In genomic region chr15:45705510-45706473, GRCh38 we compare ENCODE assay signal across 1 cellular context.
A peak's percentile ranks its signal among the peaks of the same experiment; 100 is the strongest.
TF ChIP-seq lines count a peak whose summit lies in the region.

No MANE protein-coding gene starts in this region.

TF ChIP-seq in GM12878, 131 proteins besides CTCF, POLR2A, EP300 and RAD21 (continued from another document):
- TF ChIP-seq TCF12 (IDR thresholded peaks at IDR 0.05; ENCODE audit: low read depth, low read length) (no peak), SIN3A (IDR thresholded peaks at IDR 0.05; ENCODE audit: low read depth, low read length) (no peak), PKNOX1 (IDR thresholded peaks at IDR 0.05) (no peak), ZZZ3 (IDR thresholded peaks at IDR 0.05; ENCODE audit: control insufficient read depth, insufficient read length, low read depth) (no peak), FOXM1 (IDR thresholded peaks at IDR 0.05; ENCODE audit: low read depth, low read length) (no peak), CEBPB (IDR thresholded peaks at IDR 0.05; ENCODE audit: borderline replicate concordance in 1 of 2, low read depth in 2 of 2, low read length in 2 of 2) (no peak), NR2F1 (conservative IDR thresholded peaks at IDR 0.05) (no peak), ETV6 (conservative IDR thresholded peaks at IDR 0.05 in 1 of 2, IDR thresholded peaks at IDR 0.05 in 1 of 2; ENCODE audit: borderline replicate concordance in 1 of 2, low read depth in 1 of 2) (no peak), NFXL1 (IDR thresholded peaks at IDR 0.05; ENCODE audit: borderline replicate concordance) (no peak), CBFB (IDR thresholded peaks at IDR 0.05; ENCODE audit: low read depth) (no peak), CHD4 (IDR thresholded peaks at IDR 0.05) (no peak), E2F8 (IDR thresholded peaks at IDR 0.05; ENCODE audit: low read depth, partially characterized antibody) (no peak), RELA (IDR thresholded peaks at IDR 0.05; ENCODE audit: borderline replicate concordance, partially characterized antibody) (no peak), ZNF274 (IDR thresholded peaks at IDR 0.05; ENCODE audit: insufficient read depth, insufficient read length) (no peak), ATF7 (IDR thresholded peaks at IDR 0.05; ENCODE audit: low read depth) (peak; percentile 89), SREBF2 (IDR thresholded peaks at IDR 0.05; ENCODE audit: low read length) (no peak), TCF7 (IDR thresholded peaks at IDR 0.05; ENCODE audit: borderline replicate concordance) (no peak), SPI1 (IDR thresholded peaks at IDR 0.05; ENCODE audit: borderline replicate concordance, insufficient read depth, low read depth, low read length) (no peak), EGR1 (IDR thresholded peaks at IDR 0.05; ENCODE audit: borderline replicate concordance in 1 of 2, low read depth in 2 of 2, low read length in 2 of 2) (no peak), SP1 (IDR thresholded peaks at IDR 0.05; ENCODE audit: low read depth, low read length) (no peak), CREB1 (IDR thresholded peaks at IDR 0.05; ENCODE audit: low read depth) (no peak), WRNIP1 (IDR thresholded peaks at IDR 0.05; ENCODE audit: borderline replicate concordance, low read depth, low read length) (no peak), SMAD5 (IDR thresholded peaks at IDR 0.05; ENCODE audit: low read depth) (no peak), MTA3 (IDR thresholded peaks at IDR 0.05; ENCODE audit: borderline replicate concordance, low read length) (no peak), POLR2AphosphoS2 (IDR thresholded peaks at IDR 0.05; ENCODE audit: low read depth, low read length) (no peak), TCF3 (IDR thresholded peaks at IDR 0.05; ENCODE audit: borderline replicate concordance, insufficient read depth, low read depth, low read length) (no peak), MTA2 (IDR thresholded peaks at IDR 0.05; ENCODE audit: low read depth) (no peak), BRCA1 (IDR thresholded peaks at IDR 0.05; ENCODE audit: low read depth, low read length) (no peak), STAT1 (conservative IDR thresholded peaks at IDR 0.05) (no peak), ESRRA (IDR thresholded peaks at IDR 0.05; ENCODE audit: low read length) (no peak), BCL11A (IDR thresholded peaks at IDR 0.05; ENCODE audit: low read depth, low read length) (no peak), HDAC2 (IDR thresholded peaks at IDR 0.05) (no peak), RAD51 (IDR thresholded peaks at IDR 0.05) (peak; percentile 97), ZBTB40 (IDR thresholded peaks at IDR 0.05; ENCODE audit: borderline replicate concordance) (no peak), MYB (IDR thresholded peaks at IDR 0.05; ENCODE audit: borderline replicate concordance, low read depth, low read length) (no peak), NR2C2 (IDR thresholded peaks at IDR 0.05; ENCODE audit: borderline replicate concordance, control insufficient read depth, insufficient read length, low read depth) (no peak), IKZF1 (conservative IDR thresholded peaks at IDR 0.05) (peak; percentile 43; the same call in 1 of the 2 replicates), LARP7 (IDR thresholded peaks at IDR 0.05) (no peak), EZH2 (IDR thresholded peaks at IDR 0.05; ENCODE audit: borderline replicate concordance, control insufficient read depth, low read depth, low read length) (no peak), JUND (IDR thresholded peaks at IDR 0.05; ENCODE audit: low read depth, low read length) (peak; percentile 36; the same call in 1 of the 2 replicates)
- TF ChIP-seq, protein P1, sequence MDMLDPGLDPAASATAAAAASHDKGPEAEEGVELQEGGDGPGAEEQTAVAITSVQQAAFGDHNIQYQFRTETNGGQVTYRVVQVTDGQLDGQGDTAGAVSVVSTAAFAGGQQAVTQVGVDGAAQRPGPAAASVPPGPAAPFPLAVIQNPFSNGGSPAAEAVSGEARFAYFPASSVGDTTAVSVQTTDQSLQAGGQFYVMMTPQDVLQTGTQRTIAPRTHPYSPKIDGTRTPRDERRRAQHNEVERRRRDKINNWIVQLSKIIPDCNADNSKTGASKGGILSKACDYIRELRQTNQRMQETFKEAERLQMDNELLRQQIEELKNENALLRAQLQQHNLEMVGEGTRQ (IDR thresholded peaks at IDR 0.05; ENCODE audit: borderline replicate concordance, low read depth, low read length), result peak; percentile 84
- TF ChIP-seq, protein P2, sequence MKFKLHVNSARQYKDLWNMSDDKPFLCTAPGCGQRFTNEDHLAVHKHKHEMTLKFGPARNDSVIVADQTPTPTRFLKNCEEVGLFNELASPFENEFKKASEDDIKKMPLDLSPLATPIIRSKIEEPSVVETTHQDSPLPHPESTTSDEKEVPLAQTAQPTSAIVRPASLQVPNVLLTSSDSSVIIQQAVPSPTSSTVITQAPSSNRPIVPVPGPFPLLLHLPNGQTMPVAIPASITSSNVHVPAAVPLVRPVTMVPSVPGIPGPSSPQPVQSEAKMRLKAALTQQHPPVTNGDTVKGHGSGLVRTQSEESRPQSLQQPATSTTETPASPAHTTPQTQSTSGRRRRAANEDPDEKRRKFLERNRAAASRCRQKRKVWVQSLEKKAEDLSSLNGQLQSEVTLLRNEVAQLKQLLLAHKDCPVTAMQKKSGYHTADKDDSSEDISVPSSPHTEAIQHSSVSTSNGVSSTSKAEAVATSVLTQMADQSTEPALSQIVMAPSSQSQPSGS (IDR thresholded peaks at IDR 0.05; ENCODE audit: low read length), result no peak
- TF ChIP-seq, protein P3, sequence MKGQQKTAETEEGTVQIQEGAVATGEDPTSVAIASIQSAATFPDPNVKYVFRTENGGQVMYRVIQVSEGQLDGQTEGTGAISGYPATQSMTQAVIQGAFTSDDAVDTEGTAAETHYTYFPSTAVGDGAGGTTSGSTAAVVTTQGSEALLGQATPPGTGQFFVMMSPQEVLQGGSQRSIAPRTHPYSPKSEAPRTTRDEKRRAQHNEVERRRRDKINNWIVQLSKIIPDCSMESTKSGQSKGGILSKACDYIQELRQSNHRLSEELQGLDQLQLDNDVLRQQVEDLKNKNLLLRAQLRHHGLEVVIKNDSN (IDR thresholded peaks at IDR 0.05; ENCODE audit: borderline replicate concordance, extremely low read length, insufficient read depth, low read depth, low read length), result peak; percentile 90
- TF ChIP-seq, protein P4, sequence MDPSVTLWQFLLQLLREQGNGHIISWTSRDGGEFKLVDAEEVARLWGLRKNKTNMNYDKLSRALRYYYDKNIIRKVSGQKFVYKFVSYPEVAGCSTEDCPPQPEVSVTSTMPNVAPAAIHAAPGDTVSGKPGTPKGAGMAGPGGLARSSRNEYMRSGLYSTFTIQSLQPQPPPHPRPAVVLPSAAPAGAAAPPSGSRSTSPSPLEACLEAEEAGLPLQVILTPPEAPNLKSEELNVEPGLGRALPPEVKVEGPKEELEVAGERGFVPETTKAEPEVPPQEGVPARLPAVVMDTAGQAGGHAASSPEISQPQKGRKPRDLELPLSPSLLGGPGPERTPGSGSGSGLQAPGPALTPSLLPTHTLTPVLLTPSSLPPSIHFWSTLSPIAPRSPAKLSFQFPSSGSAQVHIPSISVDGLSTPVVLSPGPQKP (IDR thresholded peaks at IDR 0.05; ENCODE audit: low read depth, low read length), result no peak
- TF ChIP-seq, protein P5, sequence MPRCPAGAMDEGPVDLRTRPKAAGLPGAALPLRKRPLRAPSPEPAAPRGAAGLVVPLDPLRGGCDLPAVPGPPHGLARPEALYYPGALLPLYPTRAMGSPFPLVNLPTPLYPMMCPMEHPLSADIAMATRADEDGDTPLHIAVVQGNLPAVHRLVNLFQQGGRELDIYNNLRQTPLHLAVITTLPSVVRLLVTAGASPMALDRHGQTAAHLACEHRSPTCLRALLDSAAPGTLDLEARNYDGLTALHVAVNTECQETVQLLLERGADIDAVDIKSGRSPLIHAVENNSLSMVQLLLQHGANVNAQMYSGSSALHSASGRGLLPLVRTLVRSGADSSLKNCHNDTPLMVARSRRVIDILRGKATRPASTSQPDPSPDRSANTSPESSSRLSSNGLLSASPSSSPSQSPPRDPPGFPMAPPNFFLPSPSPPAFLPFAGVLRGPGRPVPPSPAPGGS (IDR thresholded peaks at IDR 0.05; ENCODE audit: borderline replicate concordance, insufficient read depth, low read depth, low read length, poor library complexity, severe bottlenecking), result no peak
- TF ChIP-seq, protein P6, sequence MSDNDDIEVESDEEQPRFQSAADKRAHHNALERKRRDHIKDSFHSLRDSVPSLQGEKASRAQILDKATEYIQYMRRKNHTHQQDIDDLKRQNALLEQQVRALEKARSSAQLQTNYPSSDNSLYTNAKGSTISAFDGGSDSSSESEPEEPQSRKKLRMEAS (IDR thresholded peaks at IDR 0.05; ENCODE audit: low read depth, low read length), result 0 out of 2 replicates have a peak, but pooled peaks have one; percentile 30
- TF ChIP-seq, protein P7, sequence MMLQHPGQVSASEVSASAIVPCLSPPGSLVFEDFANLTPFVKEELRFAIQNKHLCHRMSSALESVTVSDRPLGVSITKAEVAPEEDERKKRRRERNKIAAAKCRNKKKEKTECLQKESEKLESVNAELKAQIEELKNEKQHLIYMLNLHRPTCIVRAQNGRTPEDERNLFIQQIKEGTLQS (IDR thresholded peaks at IDR 0.05; ENCODE audit: borderline replicate concordance, extremely low read depth, low read depth, low read length), result peak; percentile 81
- TF ChIP-seq, protein P8, sequence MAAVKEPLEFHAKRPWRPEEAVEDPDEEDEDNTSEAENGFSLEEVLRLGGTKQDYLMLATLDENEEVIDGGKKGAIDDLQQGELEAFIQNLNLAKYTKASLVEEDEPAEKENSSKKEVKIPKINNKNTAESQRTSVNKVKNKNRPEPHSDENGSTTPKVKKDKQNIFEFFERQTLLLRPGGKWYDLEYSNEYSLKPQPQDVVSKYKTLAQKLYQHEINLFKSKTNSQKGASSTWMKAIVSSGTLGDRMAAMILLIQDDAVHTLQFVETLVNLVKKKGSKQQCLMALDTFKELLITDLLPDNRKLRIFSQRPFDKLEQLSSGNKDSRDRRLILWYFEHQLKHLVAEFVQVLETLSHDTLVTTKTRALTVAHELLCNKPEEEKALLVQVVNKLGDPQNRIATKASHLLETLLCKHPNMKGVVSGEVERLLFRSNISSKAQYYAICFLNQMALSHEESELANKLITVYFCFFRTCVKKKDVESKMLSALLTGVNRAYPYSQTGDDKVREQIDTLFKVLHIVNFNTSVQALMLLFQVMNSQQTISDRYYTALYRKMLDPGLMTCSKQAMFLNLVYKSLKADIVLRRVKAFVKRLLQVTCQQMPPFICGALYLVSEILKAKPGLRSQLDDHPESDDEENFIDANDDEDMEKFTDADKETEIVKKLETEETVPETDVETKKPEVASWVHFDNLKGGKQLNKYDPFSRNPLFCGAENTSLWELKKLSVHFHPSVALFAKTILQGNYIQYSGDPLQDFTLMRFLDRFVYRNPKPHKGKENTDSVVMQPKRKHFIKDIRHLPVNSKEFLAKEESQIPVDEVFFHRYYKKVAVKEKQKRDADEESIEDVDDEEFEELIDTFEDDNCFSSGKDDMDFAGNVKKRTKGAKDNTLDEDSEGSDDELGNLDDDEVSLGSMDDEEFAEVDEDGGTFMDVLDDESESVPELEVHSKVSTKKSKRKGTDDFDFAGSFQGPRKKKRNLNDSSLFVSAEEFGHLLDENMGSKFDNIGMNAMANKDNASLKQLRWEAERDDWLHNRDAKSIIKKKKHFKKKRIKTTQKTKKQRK (IDR thresholded peaks at IDR 0.05; ENCODE audit: low read depth, low read length), result no peak
